In genomic region chr7:31940167-31940566, GRCh38 we compare ENCODE assay signal across 18 cellular contexts.
DNase-seq lines count a peak whose midpoint lies in the region; ATAC-seq and TF ChIP-seq lines count a peak whose summit lies in the region.
"Had no signal": no experiment of that assay in that cellular context is flagged by ENCODE, and none has a peak within 500 bp of the region (broad histone marks: within the 10 kb centered on the region; RNA-seq: fewer than 3 reads in every experiment).

No MANE protein-coding gene starts in this region.

- in situ Hi-C loops in IMR-90 (cut with MboI; ENCODE audit: low sequenced_read_pairs): no loop called here

- BruUV-seq in Calu3 (replicated peaks; lab: Mats Ljungman, UMichigan) (no TSS peak), IMR-90 (replicated peaks; lab: Mats Ljungman, UMichigan) (no TSS peak)

- no peak overlapping the region for H3K9ac ChIP-seq in IMR-90 (ENCODE audit: low read depth, low read length)
- H3K9ac ChIP-seq: BLaER1 had no signal

- H3K27ac Mint-ChIP-seq in Calu3 (ENCODE audit: unreplicated experiment): peak overlapping the region; percentile 80
- no peak overlapping the region for H3K27ac Mint-ChIP-seq in naive thymus-derived CD8-positive, alpha-beta T cell
- no peak overlapping the region for H3K27ac Mint-ChIP-seq in glutamatergic neuron (ENCODE audit: unreplicated experiment)
- H3K27ac Mint-ChIP-seq in stimulated activated naive B cell treated with anti-CD40 and anti-IgM and Interleukin-4, amounts not matched to agents 10 μg/mL and 1 μg/mL and 100 μg/mL, for 72 hours: no peak overlapping the region
- H3K27ac Mint-ChIP-seq: B cell; CD4-positive, CD25-positive, alpha-beta regulatory T cell; CD8-positive, alpha-beta memory T cell; GM23338 had no signal

- H3K18ac ChIP-seq in IMR-90 (ENCODE audit: low read depth, low read length): peak overlapping the region; percentile 53; the same call in 1 of the 2 replicates

- H3K27me3 ChIP-seq in IMR-90 (ENCODE audit: control insufficient read depth, insufficient read depth, low read length) (no peaks in the 10 kb centered on the region), osteoblast (ENCODE audit: insufficient read depth, low read length) (no peaks in the 10 kb centered on the region), H7 (ENCODE audit: control insufficient read depth, insufficient read depth, low read length) (no peaks in the 10 kb centered on the region)
- H3K27me3 ChIP-seq: BLaER1 had no signal

- H3K36me3 ChIP-seq in IMR-90 (ENCODE audit: control insufficient read depth, insufficient read depth, low read length): no peaks in the 10 kb centered on the region
- H3K36me3 ChIP-seq in osteoblast (ENCODE audit: insufficient read depth, low read length): no peaks in the 10 kb centered on the region
- H3K36me3 ChIP-seq in H7 (replicated peaks; ENCODE audit: control insufficient read depth, insufficient read depth, low read length): no peaks in the 10 kb centered on the region
- H3K36me3 ChIP-seq: BLaER1 had no signal

- H3K56ac ChIP-seq in IMR-90 (ENCODE audit: extremely low read depth, insufficient read depth, low read length): no peak overlapping the region

- no peak overlapping the region for H4K8ac ChIP-seq in IMR-90 (ENCODE audit: low read depth in 2 of 2, low read length in 2 of 2)

- no peak overlapping the region; the same call in 1 of the 2 replicates for H2BK20ac ChIP-seq in IMR-90 (ENCODE audit: low read depth, low read length)

- no peak overlapping the region for H2AK9ac ChIP-seq in IMR-90 (replicated peaks; ENCODE audit: low read depth, low read length, poor library complexity)

- H3K4me1 ChIP-seq in IMR-90 (ENCODE audit: control insufficient read depth, insufficient read depth, low read length): peaks cover 3% of the 10 kb centered on the region; the same call in 1 of the 2 replicates
- peaks cover 43% of the 10 kb centered on the region for H3K4me1 ChIP-seq in osteoblast (ENCODE audit: insufficient read depth, low read length)
- H3K4me1 ChIP-seq: BLaER1 had no signal

- peaks cover 34% of the 10 kb centered on the region for H3K79me2 ChIP-seq in osteoblast (ENCODE audit: insufficient read depth, low read length)

- dilution Hi-C loops in IMR-90 (cut with HindIII; ENCODE audit: low sequenced_read_pairs, unreplicated experiment): no loop called here

- no CpG with 5 or more reads among the region's 1 CpG for WGBS in IMR-90 (ENCODE audit: extremely low coverage in 2 of 2, insufficient read length in 1 of 2), 2 experiments

- no peaks in the 10 kb centered on the region for H3K27me3 Mint-ChIP-seq in Calu3 (ENCODE audit: unreplicated experiment)
- peaks cover 0 to 3% (median 0%) of the 10 kb centered on the region in 5 donors for H3K27me3 Mint-ChIP-seq in naive thymus-derived CD8-positive, alpha-beta T cell
- no peaks in the 10 kb centered on the region for H3K27me3 Mint-ChIP-seq in glutamatergic neuron (ENCODE audit: unreplicated experiment)
- H3K27me3 Mint-ChIP-seq in stimulated activated naive B cell treated with anti-CD40 and anti-IgM and Interleukin-4, amounts not matched to agents 10 μg/mL and 1 μg/mL and 100 μg/mL, for 72 hours: no peaks in the 10 kb centered on the region
- H3K27me3 Mint-ChIP-seq: B cell; CD4-positive, CD25-positive, alpha-beta regulatory T cell; CD8-positive, alpha-beta memory T cell had no signal

- TF ChIP-seq CTCF in Calu3 (IDR thresholded peaks at IDR 0.05; ENCODE audit: unreplicated experiment) (no peak), IMR-90 (conservative IDR thresholded peaks at IDR 0.05; ENCODE audit: low read depth, low read length) (no peak), osteoblast (IDR thresholded peaks at IDR 0.05; ENCODE audit: extremely low read depth, low read depth, low read length) (no peak), glutamatergic neuron (IDR thresholded peaks at IDR 0.05; ENCODE audit: partially characterized antibody, unreplicated experiment) (no peak)

- no peaks in the 10 kb centered on the region for H3K9me1 ChIP-seq in IMR-90 (ENCODE audit: insufficient read depth, low read length)

- POLR2A ChIA-PET in IMR-90 (lab: Charles Lee; ENCODE audit: unreplicated experiment): no interaction called here
- POLR2A ChIA-PET in naive thymus-derived CD8-positive, alpha-beta T cell (lab: Charles Lee): no interaction called here

- ATAC-seq in IMR-90 (ENCODE audit: low read depth): no peak
- no peak for ATAC-seq in naive thymus-derived CD8-positive, alpha-beta T cell
- no peak for ATAC-seq in stimulated activated naive B cell treated with anti-CD40 and anti-IgM and Interleukin-4, amounts not matched to agents 10 μg/mL and 1 μg/mL and 100 μg/mL, for 72 hours (replicated peaks)
- ATAC-seq: GM23338 had no signal

- no peak for TF ChIP-seq RAD21 in IMR-90 (IDR thresholded peaks at IDR 0.05; ENCODE audit: low read length)

- H3K4me1 Mint-ChIP-seq in Calu3 (ENCODE audit: low read depth, unreplicated experiment) (peaks cover 76% of the 10 kb centered on the region), glutamatergic neuron (ENCODE audit: low read depth, unreplicated experiment) (no peaks in the 10 kb centered on the region)
- no peaks in the 10 kb centered on the region for H3K4me1 Mint-ChIP-seq in naive thymus-derived CD8-positive, alpha-beta T cell
- no peaks in the 10 kb centered on the region for H3K4me1 Mint-ChIP-seq in stimulated activated naive B cell treated with anti-CD40 and anti-IgM and Interleukin-4, amounts not matched to agents 10 μg/mL and 1 μg/mL and 100 μg/mL, for 72 hours
- H3K4me1 Mint-ChIP-seq: B cell; CD4-positive, CD25-positive, alpha-beta regulatory T cell; CD8-positive, alpha-beta memory T cell had no signal

- no peak overlapping the region for H4K5ac ChIP-seq in IMR-90 (ENCODE audit: low read depth, low read length)

- H3K9me3 ChIP-seq in IMR-90 (ENCODE audit: control insufficient read depth, insufficient read depth, low read length): no peaks in the 10 kb centered on the region
- H3K9me3 ChIP-seq in osteoblast (ENCODE audit: low read depth, low read length): no peaks in the 10 kb centered on the region
- H3K9me3 ChIP-seq: BLaER1 had no signal

- H3K23ac ChIP-seq in IMR-90 (ENCODE audit: low read depth, low read length): 0 out of 2 replicates have a peak overlapping the region, but pooled peaks have one; percentile 40

- H2BK15ac ChIP-seq in IMR-90 (ENCODE audit: low read depth, low read length): no peak overlapping the region

- peak overlapping the region; percentile 37; the same call in 1 of the 2 replicates for H3K4ac ChIP-seq in IMR-90 (ENCODE audit: low read depth, low read length)

- DNase-seq in Calu3 (no peak), IMR-90 (no peak), glomerular visceral epithelial cell (ENCODE audit: extremely low spot score) (peak; percentile 31), osteoblast (ENCODE audit: insufficient read length, low spot score, missing footprints) (peak; percentile 57), H7 (no peak), glutamatergic neuron (no peak)
- DNase-seq in naive thymus-derived CD8-positive, alpha-beta T cell: no peak
- no peak for DNase-seq in stimulated activated naive B cell treated with anti-CD40 and anti-IgM and Interleukin-4, amounts not matched to agents 10 μg/mL and 1 μg/mL and 100 μg/mL, for 72 hours
- DNase-seq: CD4-positive, CD25-positive, alpha-beta regulatory T cell; CD8-positive, alpha-beta memory T cell; DMS53; DMS79 treated with DMSO at 0.1 percent for 48 hours; GF-D8; HCEC 1CT had no signal

- H3K4me3 Mint-ChIP-seq in Calu3 (ENCODE audit: low read depth, unreplicated experiment): no peak overlapping the region
- H3K4me3 Mint-ChIP-seq in naive thymus-derived CD8-positive, alpha-beta T cell: no peak overlapping the region
- H3K4me3 Mint-ChIP-seq in glutamatergic neuron (ENCODE audit: unreplicated experiment): no peak overlapping the region
- H3K4me3 Mint-ChIP-seq in stimulated activated naive B cell treated with anti-CD40 and anti-IgM and Interleukin-4, amounts not matched to agents 10 μg/mL and 1 μg/mL and 100 μg/mL, for 72 hours: no peak overlapping the region
- H3K4me3 Mint-ChIP-seq: B cell; CD4-positive, CD25-positive, alpha-beta regulatory T cell; CD8-positive, alpha-beta memory T cell; GM23338 had no signal

- H3K9me3 Mint-ChIP-seq in Calu3 (ENCODE audit: low read depth, unreplicated experiment): peaks cover 4% of the 10 kb centered on the region
- H3K9me3 Mint-ChIP-seq in naive thymus-derived CD8-positive, alpha-beta T cell: peaks cover 0 to 32% (median 5%) of the 10 kb centered on the region in 9 donors
- no peaks in the 10 kb centered on the region for H3K9me3 Mint-ChIP-seq in glutamatergic neuron (ENCODE audit: unreplicated experiment)
- H3K9me3 Mint-ChIP-seq in stimulated activated naive B cell treated with anti-CD40 and anti-IgM and Interleukin-4, amounts not matched to agents 10 μg/mL and 1 μg/mL and 100 μg/mL, for 72 hours: peaks cover 0 to 6% of the 10 kb centered on the region in 2 donors
- H3K9me3 Mint-ChIP-seq: GM23338 had no signal

- peaks cover 7% of the 10 kb centered on the region for H3K36me3 Mint-ChIP-seq in Calu3 (ENCODE audit: insufficient read depth, unreplicated experiment)
- H3K36me3 Mint-ChIP-seq in naive thymus-derived CD8-positive, alpha-beta T cell: peaks cover 0 to 5% (median 0%) of the 10 kb centered on the region in 3 donors
- H3K36me3 Mint-ChIP-seq in glutamatergic neuron (ENCODE audit: unreplicated experiment): no peaks in the 10 kb centered on the region
- no peaks in the 10 kb centered on the region for H3K36me3 Mint-ChIP-seq in stimulated activated naive B cell treated with anti-CD40 and anti-IgM and Interleukin-4, amounts not matched to agents 10 μg/mL and 1 μg/mL and 100 μg/mL, for 72 hours
- H3K36me3 Mint-ChIP-seq: CD4-positive, CD25-positive, alpha-beta regulatory T cell; CD8-positive, alpha-beta memory T cell had no signal

- H4K20me1 ChIP-seq in IMR-90 (ENCODE audit: insufficient read depth, low read length) (no peaks in the 10 kb centered on the region), osteoblast (ENCODE audit: insufficient read depth, low read length) (no peaks in the 10 kb centered on the region)
- H4K20me1 ChIP-seq: BLaER1 had no signal

- H3K4me2 ChIP-seq in IMR-90 (ENCODE audit: low read depth, low read length) (no peak overlapping the region), osteoblast (ENCODE audit: insufficient read depth, low read length) (no peak overlapping the region)
- H3K4me2 ChIP-seq: BLaER1, GM23338 had no signal

- intact Hi-C loops in Calu3 (cut with micrococcal nuclease; ENCODE audit: unreplicated experiment) (no loop called here), IMR-90 (cut with micrococcal nuclease) (no loop called here)

- peak overlapping the region; percentile 18; the same call in 1 of the 2 replicates for H4K91ac ChIP-seq in IMR-90 (ENCODE audit: insufficient read depth, low read depth, low read length)

- TF ChIP-seq POLR2A in IMR-90 (IDR thresholded peaks at IDR 0.05; ENCODE audit: low read depth, low read length): no peak

- H3K27ac ChIP-seq in IMR-90 (ENCODE audit: insufficient read depth, low read length): no peak overlapping the region
- H3K27ac ChIP-seq in osteoblast (ENCODE audit: low read depth, low read length): peak overlapping the region; percentile 77
- H3K27ac ChIP-seq: BLaER1, C4-2B had no signal

- H2AFZ ChIP-seq in IMR-90 (replicated peaks; ENCODE audit: low read length, poor library complexity) (no peak overlapping the region), osteoblast (ENCODE audit: low read length) (no peak overlapping the region)
- H2AFZ ChIP-seq: GM23338 had no signal

- H3K14ac ChIP-seq in IMR-90 (replicated peaks; ENCODE audit: low read depth, low read length): no peak overlapping the region; the same call in 1 of the 2 replicates

- H2BK5ac ChIP-seq in IMR-90 (ENCODE audit: low read depth, low read length, poor library complexity, severe bottlenecking): no peak overlapping the region

- H2BK120ac ChIP-seq in IMR-90 (ENCODE audit: low read depth, low read length): peak overlapping the region; percentile 43; the same call in 1 of the 2 replicates

- H2AK5ac ChIP-seq in IMR-90 (ENCODE audit: low read depth, low read length): no peak overlapping the region

- peaks cover 19 to 32% of the 10 kb centered on the region in 2 experiments for H3K79me1 ChIP-seq in IMR-90 (ENCODE audit: low read depth in 1 of 2, low read length in 2 of 2)

- CTCF ChIA-PET in Calu3 (lab: Charles Lee): no interaction called here
- CTCF ChIA-PET in IMR-90 (lab: Yijun Ruan, JAX): no interaction called here

- no peak overlapping the region for H3K4me3 ChIP-seq in IMR-90 (ENCODE audit: insufficient read depth, low read depth, low read length)
- H3K4me3 ChIP-seq in osteoblast (ENCODE audit: insufficient read depth, low read length): no peak overlapping the region
- H3K4me3 ChIP-seq in H7 (ENCODE audit: insufficient read depth, low read depth, low read length): no peak overlapping the region
- H3K4me3 ChIP-seq: BLaER1, GM23338 had no signal

Comparison
In these comparisons a context has a peak if more than half of its experiments do, and no peak if none do; other contexts are left out.
1. DNase-seq: peak in glomerular visceral epithelial cell (single experiment) and osteoblast (single experiment); none in Calu3 (single experiment), IMR-90 (single experiment), H7 (single experiment), naive thymus-derived CD8-positive, alpha-beta T cell (0 of 10), glutamatergic neuron (single experiment) and stimulated activated naive B cell treated with anti-CD40 and anti-IgM and Interleukin-4, amounts not matched to agents 10 μg/mL and 1 μg/mL and 100 μg/mL, for 72 hours (single experiment).